Comparison of ENCODE assay signal across 11 cellular contexts in the genomic region with DNA sequence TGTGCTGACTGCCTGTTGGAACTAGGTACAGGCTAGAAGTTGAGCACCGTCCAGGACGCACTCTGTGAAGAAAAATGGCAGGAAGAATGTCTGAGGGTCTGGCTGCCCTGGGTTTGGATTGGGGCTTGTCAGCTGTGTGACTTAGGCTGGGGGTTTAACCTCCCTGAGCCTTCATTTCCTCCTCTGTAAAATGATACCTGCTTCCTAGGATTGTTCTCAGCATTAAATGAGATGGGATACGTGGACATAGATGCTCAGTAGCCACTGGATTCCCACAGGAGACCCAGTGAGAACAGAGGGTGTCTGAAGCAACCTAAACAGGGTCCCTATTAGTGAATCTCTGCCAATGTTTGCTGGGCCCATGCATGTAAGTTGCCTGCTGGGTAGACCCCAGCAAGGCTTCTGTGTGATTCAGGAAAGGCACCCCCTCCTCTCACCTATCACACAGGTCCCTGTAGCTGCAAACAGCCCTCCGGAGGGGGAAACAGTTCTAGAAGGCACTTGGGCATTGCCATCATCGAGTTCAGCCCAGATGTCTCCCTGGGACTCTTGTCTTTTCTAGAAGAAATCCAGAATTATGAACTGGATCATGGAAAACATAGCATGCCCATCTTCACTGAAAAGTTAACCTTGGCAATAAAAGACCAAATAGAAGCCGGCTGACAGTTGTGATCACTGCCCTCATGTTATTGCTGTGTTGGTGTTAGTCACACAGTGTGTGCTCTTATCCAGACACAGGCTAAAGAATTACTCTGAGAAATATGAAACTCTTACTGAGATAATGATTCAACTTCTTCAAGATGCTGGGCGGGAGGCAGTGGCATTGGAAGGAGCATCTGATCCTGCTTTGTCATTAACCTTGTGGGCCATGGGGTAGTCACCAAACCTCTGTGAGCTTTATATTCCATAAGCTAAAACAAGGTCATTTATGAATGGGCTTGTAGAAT.
DNase-seq lines count a peak whose midpoint lies in the region; ATAC-seq and TF ChIP-seq lines count a peak whose summit lies in the region.
"Had no signal": no experiment of that assay in that cellular context is flagged by ENCODE, and none has a peak within 500 bp of the region (broad histone marks: within the 10 kb centered on the region; RNA-seq: fewer than 3 reads in every experiment).

No MANE protein-coding gene starts in this region.

- 0 out of 2 replicates have a peak overlapping the region, but pooled peaks have one; percentile 8 for H3K4me3 ChIP-seq in PC-9
- no peak overlapping the region for H3K4me3 ChIP-seq in esophagus muscularis mucosa

- H3K36me3 ChIP-seq in PC-9 (ENCODE audit: low read depth) (no peaks in the 10 kb centered on the region), esophagus muscularis mucosa (no peaks in the 10 kb centered on the region)

- no TSS peak for BruUV-seq in PC-9 (replicated peaks; lab: Mats Ljungman, UMichigan)

- peak overlapping the region; percentile 66 for H3K4me2 ChIP-seq in PC-9

- no peak for TF ChIP-seq POLR2A in esophagus muscularis mucosa (IDR thresholded peaks at IDR 0.05; ENCODE audit: low read depth)

- H3K9me3 ChIP-seq in PC-9 (ENCODE audit: insufficient read depth, low read depth): no peaks in the 10 kb centered on the region
- no peaks in the 10 kb centered on the region for H3K9me3 ChIP-seq in esophagus muscularis mucosa

- in situ Hi-C loops in Caki2 (cut with HindIII; ENCODE audit: low pct_unique_long_range_greater_than_20kb, low sequenced_read_pairs): no loop called here

- H3K27ac ChIP-seq in PC-9: peak overlapping the region; percentile 65
- peak overlapping the region; percentile 24 to 53 (median 38) for H3K27ac ChIP-seq in esophagus muscularis mucosa (replicated peaks in 1 of 4)

- CTCF ChIA-PET in PC-9 (lab: Charles Lee): no interaction called here

- no peaks in the 10 kb centered on the region for H4K20me1 ChIP-seq in PC-9 (ENCODE audit: insufficient read depth)

- H3F3A ChIP-seq in PC-9 (ENCODE audit: insufficient read depth, low read depth): peaks cover 57% of the 10 kb centered on the region

- POLR2A ChIA-PET in PC-9 (lab: Charles Lee; ENCODE audit: unreplicated experiment): interaction anchor here (0.6 kb wide), 2 partner anchors 35 to 64 kb away, joined by 3 to 7 read pairs; no protein-coding TSS in a partner anchor

- no peaks in the 10 kb centered on the region for H3K9me2 ChIP-seq in PC-9 (ENCODE audit: insufficient read depth)

- H2AFZ ChIP-seq in PC-9: no peak overlapping the region

- DNase-seq in Caki2 (ENCODE audit: low read depth): peak; percentile 79
- peak in 1 of 2 experiments; percentile 57 for DNase-seq in PC-9
- no peak for DNase-seq in esophagus muscularis mucosa (ENCODE audit: extremely low spot score)
- peak; percentile 51 for DNase-seq in renal cortical epithelial cell (ENCODE audit: low read depth)
- no peak for DNase-seq in NCI-H1092 (lab: John Stamatoyannopoulos, UW)
- DNase-seq in GM10266 (ENCODE audit: extremely low spot score): no peak
- DNase-seq: activated CD4-positive, alpha-beta T cell treated with anti-CD3 and anti-CD28 coated beads for 1 hour; DND-41; Karpas-422 had no signal

- ATAC-seq in GM18867 (IDR thresholded peaks at IDR 0.05; ENCODE audit: unreplicated experiment) (no peak), HG02840 (IDR thresholded peaks at IDR 0.05; ENCODE audit: low FRiP score, unreplicated experiment) (no peak)

- H3K4me1 ChIP-seq in PC-9 (replicated peaks; ENCODE audit: insufficient read depth): peaks cover 83% of the 10 kb centered on the region
- peaks cover 52 to 67% (median 58%) of the 10 kb centered on the region in 4 donors for H3K4me1 ChIP-seq in esophagus muscularis mucosa

- no peak for TF ChIP-seq EP300 in esophagus muscularis mucosa (IDR thresholded peaks at IDR 0.05)

- H3K27me3 ChIP-seq in PC-9 (ENCODE audit: insufficient read depth, low read depth) (no peaks in the 10 kb centered on the region), esophagus muscularis mucosa (no peaks in the 10 kb centered on the region)

- WGBS in esophagus muscularis mucosa: 57% methylated on average over 7 of the region's 7 CpGs

- TF ChIP-seq CTCF in PC-9 (conservative IDR thresholded peaks at IDR 0.05) (no peak), esophagus muscularis mucosa (IDR thresholded peaks at IDR 0.05) (no peak), GM10266 (IDR thresholded peaks at IDR 0.05; ENCODE audit: control insufficient read depth, insufficient read depth, low read depth, missing control alignments) (no peak)

- H3K79me2 ChIP-seq in PC-9 (ENCODE audit: low read depth): peaks cover 28% of the 10 kb centered on the region; the same call in 1 of the 2 replicates

- intact Hi-C loops in PC-9 (cut with micrococcal nuclease; ENCODE audit: unreplicated experiment): loop anchor here (2.0 to 5.0 kb wide), 2 partner anchors 18 to 259 kb away; partner anchors contain the start of gene ZWILCH
- intact Hi-C loops in esophagus muscularis mucosa (cut with DNase I): no loop called here

Comparison
In these comparisons a context has a peak if more than half of its experiments do, and no peak if none do; other contexts are left out.
1. DNase-seq: peak in Caki2 (single experiment) and renal cortical epithelial cell (single experiment); none in esophagus muscularis mucosa (single experiment), NCI-H1092 (single experiment) and GM10266 (single experiment).